In genomic region chr17:19948100-19948943, GRCh38 we compare ENCODE assay signal across 13 cellular contexts. TPM values are rescaled to one million over a fixed set of nuclear protein-coding genes. Genes with fewer than 3 reads are reported as not detected.
DNase-seq lines count a peak whose midpoint lies in the region; ATAC-seq, FAIRE-seq and TF ChIP-seq lines count a peak whose summit lies in the region.
"Had no signal": no experiment of that assay in that cellular context is flagged by ENCODE, and none has a peak within 500 bp of the region (broad histone marks: within the 10 kb centered on the region; RNA-seq: fewer than 3 reads in every experiment).

No MANE protein-coding gene starts in this region.

- H3K4me1 Mint-ChIP-seq in activated naive CD8-positive, alpha-beta T cell treated with anti-CD3 and anti-CD28 coated beads, Interleukin-2, amount 10 ng/mL, durations not matched to agents 7 days and 5 days: peaks cover 25% of the 10 kb centered on the region

- H3K4me3 ChIP-seq in A673 (ENCODE audit: low read depth, low read length, poor library complexity, severe bottlenecking) (no peak overlapping the region), left lung (no peak overlapping the region), vagina (no peak overlapping the region)

- H3K9me3 ChIP-seq in A673 (ENCODE audit: low read depth, low read length, poor library complexity, severe bottlenecking): peaks cover 3% of the 10 kb centered on the region
- H3K9me3 ChIP-seq in left lung: no peaks in the 10 kb centered on the region
- H3K9me3 ChIP-seq in vagina: no peaks in the 10 kb centered on the region

- BruUV-seq in A673 (replicated peaks; lab: Mats Ljungman, UMichigan): no TSS peak

- no peak for TF ChIP-seq POLR2A in GM12891 (IDR thresholded peaks at IDR 0.05; ENCODE audit: low read depth, low read length)
- TF ChIP-seq POLR2A in vagina (IDR thresholded peaks at IDR 0.05): no peak

- peaks cover 27% of the 10 kb centered on the region for H3K4me1 ChIP-seq in A673 (ENCODE audit: insufficient read depth, low read length, poor library complexity, severe bottlenecking)
- H3K4me1 ChIP-seq in left lung: peaks cover 6 to 30% of the 10 kb centered on the region in 2 donors
- H3K4me1 ChIP-seq in vagina: peaks cover 29% of the 10 kb centered on the region

- no peaks in the 10 kb centered on the region for H3K27me3 ChIP-seq in A673 (replicated peaks; ENCODE audit: insufficient read depth, low read depth, low read length, poor library complexity)
- no peaks in the 10 kb centered on the region for H3K27me3 ChIP-seq in left lung
- no peaks in the 10 kb centered on the region for H3K27me3 ChIP-seq in vagina

- CTCF ChIA-PET in A673 (lab: Charles Lee): no interaction called here

- peak overlapping the region; percentile 20 for H3K4me3 Mint-ChIP-seq in activated naive CD8-positive, alpha-beta T cell treated with anti-CD3 and anti-CD28 coated beads, Interleukin-2, amount 10 ng/mL, durations not matched to agents 7 days and 5 days

- H3K27me3 Mint-ChIP-seq in activated naive CD8-positive, alpha-beta T cell treated with anti-CD3 and anti-CD28 coated beads, Interleukin-2, amount 10 ng/mL, durations not matched to agents 7 days and 5 days: no peaks in the 10 kb centered on the region

- H3K27ac Mint-ChIP-seq in activated naive CD8-positive, alpha-beta T cell treated with anti-CD3 and anti-CD28 coated beads, Interleukin-2, amount 10 ng/mL, durations not matched to agents 7 days and 5 days: peak overlapping the region; percentile 17

- POLR2A ChIA-PET in A673 (lab: Charles Lee; ENCODE audit: low non-redundant PET): interaction anchor here (0.6 kb wide), 1 partner anchor 42 kb away, joined by 5 read pairs; no protein-coding TSS in a partner anchor
- POLR2A ChIA-PET in activated naive CD8-positive, alpha-beta T cell treated with anti-CD3 and anti-CD28 coated beads, Interleukin-2, amount 10 ng/mL, durations not matched to agents 7 days and 5 days (lab: Charles Lee): no interaction called here

- H3K27ac ChIP-seq in A673 (ENCODE audit: low read depth, low read length, poor library complexity, severe bottlenecking) (peak overlapping the region; percentile 28), left lung (peak overlapping the region in 1 of 2 donors; percentile 13), vagina (no peak overlapping the region)

- ATAC-seq in activated naive CD8-positive, alpha-beta T cell treated with anti-CD3 and anti-CD28 coated beads, Interleukin-2, amount 10 ng/mL, durations not matched to agents 7 days and 5 days (ENCODE audit: low read depth): no peak
- peak; percentile 37 for ATAC-seq in left lung

- no peaks in the 10 kb centered on the region for H3K9me3 Mint-ChIP-seq in activated naive CD8-positive, alpha-beta T cell treated with anti-CD3 and anti-CD28 coated beads, Interleukin-2, amount 10 ng/mL, durations not matched to agents 7 days and 5 days

- DNase-seq in A673 (ENCODE audit: low spot score) (peak; percentile 25), GM12891 (ENCODE audit: insufficient read length, low spot score) (no peak), left lung (no peak), vagina (ENCODE audit: extremely low spot score in 2 of 2) (no peak), hypothalamus (lab: John Stamatoyannopoulos, UW) (no peak), activated gamma-delta T cell treated with Interleukin-2 at 50 U/mL for 16 hours (no peak), NOMO-1 (lab: John Stamatoyannopoulos, UW; ENCODE audit: unreplicated experiment in 2 of 2) (no peak)
- DNase-seq in activated naive CD8-positive, alpha-beta T cell treated with anti-CD3 and anti-CD28 coated beads, Interleukin-2, amount 10 ng/mL, durations not matched to agents 7 days and 5 days: no peak
- DNase-seq: activated CD8-positive, alpha-beta memory T cell treated with anti-CD3 and anti-CD28 coated beads, Interleukin-2, amount 50 U/mL, for 48 hours; Calu3; GOT3; MM.1S; stimulated activated CD4-positive, alpha-beta T cell treated with anti-CD3 and anti-CD28 coated beads, Interleukin-12 subunit alpha, Interleukin-12 subunit beta, amount 100 ng/mL, for 4 hours had no signal

- H3K36me3 Mint-ChIP-seq in activated naive CD8-positive, alpha-beta T cell treated with anti-CD3 and anti-CD28 coated beads, Interleukin-2, amount 10 ng/mL, durations not matched to agents 7 days and 5 days: peaks cover 22% of the 10 kb centered on the region

- intact Hi-C loops in A673 (cut with micrococcal nuclease; ENCODE audit: unreplicated experiment): no loop called here
- intact Hi-C loops in left lung (cut with DNase I): no loop called here
- intact Hi-C loops in vagina (cut with DNase I): no loop called here

- TF ChIP-seq CTCF in A673 (conservative IDR thresholded peaks at IDR 0.05; ENCODE audit: low read depth, low read length) (no peak), left lung (IDR thresholded peaks at IDR 0.05) (no peak), vagina (IDR thresholded peaks at IDR 0.05) (no peak)

- H3K36me3 ChIP-seq in A673 (ENCODE audit: insufficient read depth, low read length, poor library complexity, severe bottlenecking): peaks cover 16% of the 10 kb centered on the region
- H3K36me3 ChIP-seq in left lung: peaks cover 0 to 44% of the 10 kb centered on the region in 2 donors
- peaks cover 0 to 19% of the 10 kb centered on the region in 2 donors for H3K36me3 ChIP-seq in vagina

- FAIRE-seq in GM12891 (lab: Jason Lieb, UNC): peak; percentile 20

TF ChIP-seq in GM12891, 5 proteins besides CTCF, POLR2A, EP300 and RAD21:
- TF ChIP-seq PAX5 (IDR thresholded peaks at IDR 0.05; ENCODE audit: insufficient read depth, low read length, severe bottlenecking) (no peak), POLR2AphosphoS5 (IDR thresholded peaks at IDR 0.05; ENCODE audit: low read depth, low read length) (no peak), TAF1 (IDR thresholded peaks at IDR 0.05; ENCODE audit: low read depth, low read length) (no peak), POU2F2 (IDR thresholded peaks at IDR 0.05; ENCODE audit: low read depth, low read length) (no peak), SPI1 (IDR thresholded peaks at IDR 0.05; ENCODE audit: low read depth, low read length) (no peak)

RNA-seq across cellular contexts. Expression of gene AKAP10, which starts 29.3 kb away (rescaled TPM):
- 36.8 and 37.4 TPM in 2 replicates for total RNA-seq in A673 (2021)
- 8.1 TPM for polyA plus RNA-seq in GM12891 (2012; ENCODE audit: low read depth, missing spikeins)
- 10 to 100 TPM; 48.7 to 55.9 TPM for total RNA-seq in activated naive CD8-positive, alpha-beta T cell treated with anti-CD3 and anti-CD28 coated beads, Interleukin-2, amount 10 ng/mL, durations not matched to agents 7 days and 5 days
- 10 to 100 TPM; 32.7 to 35.2 TPM for total RNA-seq in left lung
- 23.3 TPM for total RNA-seq in vagina
